ENCODE assay signal across 17 cellular contexts in the genomic region with DNA sequence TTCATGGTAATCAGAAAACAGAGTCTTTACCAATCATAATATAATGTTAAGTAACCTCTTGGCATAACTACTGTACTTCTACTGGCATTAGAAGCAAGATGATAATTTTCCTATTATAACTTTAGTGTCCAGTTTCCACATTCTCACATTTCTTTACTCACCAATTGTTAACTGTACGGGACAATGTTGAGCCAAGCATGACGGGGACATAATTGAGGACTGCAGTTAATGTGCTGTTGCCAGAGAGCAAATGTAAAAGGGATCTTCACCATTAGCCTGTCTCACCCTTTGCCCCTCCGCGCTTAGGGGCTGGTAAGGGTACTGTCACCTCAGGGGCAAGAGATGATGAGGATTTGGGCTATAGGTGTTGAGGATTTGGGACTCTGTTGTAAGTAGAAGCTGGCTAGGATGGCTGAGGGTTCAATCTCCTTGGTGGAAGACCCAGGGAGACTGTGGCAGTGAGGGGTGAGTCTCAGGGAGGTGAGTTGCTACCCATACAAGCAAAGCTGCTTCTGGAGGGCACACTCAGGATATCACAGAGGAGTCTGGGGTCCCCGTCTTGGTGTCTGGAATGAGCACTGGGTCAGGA. TPM values are rescaled to one million over a fixed set of nuclear protein-coding genes. Genes with fewer than 3 reads are reported as not detected.
DNase-seq lines count a peak whose midpoint lies in the region; ATAC-seq, FAIRE-seq and TF ChIP-seq lines count a peak whose summit lies in the region.
"Had no signal": no experiment of that assay in that cellular context is flagged by ENCODE, and none has a peak within 500 bp of the region (broad histone marks: within the 10 kb centered on the region; RNA-seq: fewer than 3 reads in every experiment).

No MANE protein-coding gene starts in this region.

- no peaks in the 10 kb centered on the region for H3K27me3 Mint-ChIP-seq in activated T-cell treated with anti-CD3 and anti-CD28 coated beads, Interleukin-2, amount 50 U/mL, for 72 hours (ENCODE audit: low read depth)

- H3K4me1 ChIP-seq in Loucy (ENCODE audit: insufficient read depth, low read length, poor library complexity, severe bottlenecking) (peaks cover 35% of the 10 kb centered on the region), K562 (replicated peaks in 1 of 2; ENCODE audit: control insufficient read depth in 2 of 2, insufficient read depth in 2 of 2, low read length in 2 of 2) (no peaks in the 10 kb centered on the region; a peak in 1 of 5 replicates), osteoblast (ENCODE audit: insufficient read depth, low read length) (peaks cover 16% of the 10 kb centered on the region), Peyer's patch (no peaks in the 10 kb centered on the region), smooth muscle cell (ENCODE audit: low read depth) (no peaks in the 10 kb centered on the region)

- H2AFZ ChIP-seq in Loucy (ENCODE audit: low read length) (peak overlapping the region; percentile 87), K562 (ENCODE audit: low read depth, low read length) (peak overlapping the region; percentile 81), osteoblast (ENCODE audit: low read length) (peak overlapping the region; percentile 66), smooth muscle cell (ENCODE audit: low read depth) (no peak overlapping the region)

- intact Hi-C loops in K562 (cut with micrococcal nuclease), result loop anchor here (5.0 kb wide), 1 partner anchor 80 kb away; no protein-coding TSS in a partner anchor

- no peak for TF ChIP-seq POLR2A in K562 (conservative IDR thresholded peaks at IDR 0.05)
- no peak for TF ChIP-seq POLR2A in Peyer's patch (IDR thresholded peaks at IDR 0.05)

- H3F3A ChIP-seq in Loucy (ENCODE audit: low read depth) (0 out of 2 replicates have a peak, but pooled peaks cover 4% of the 10 kb centered on the region), smooth muscle cell (ENCODE audit: low read depth) (no peaks in the 10 kb centered on the region)

- BruUV-seq in K562 (replicated peaks; lab: Mats Ljungman, UMichigan), result no TSS peak

- POLR2A ChIA-PET in K562 (lab: Yijun Ruan, JAX), result interaction anchor here (0.9 kb wide), 1 partner anchor 16 kb away, joined by 3 read pairs; no protein-coding TSS in a partner anchor

- H4K20me1 ChIP-seq in Loucy (ENCODE audit: insufficient read depth, low read length, poor library complexity, severe bottlenecking) (no peaks in the 10 kb centered on the region), K562 (replicated peaks; ENCODE audit: control insufficient read depth, insufficient read depth, low read length) (no peaks in the 10 kb centered on the region), osteoblast (ENCODE audit: insufficient read depth, low read length) (no peaks in the 10 kb centered on the region), smooth muscle cell (ENCODE audit: low read depth) (no peaks in the 10 kb centered on the region)

- peaks cover 5 to 12% of the 10 kb centered on the region in 2 donors for H3K36me3 Mint-ChIP-seq in activated T-cell treated with anti-CD3 and anti-CD28 coated beads, Interleukin-2, amount 50 U/mL, for 72 hours (ENCODE audit: insufficient read depth in 2 of 2)

- in situ Hi-C loops in K562 (cut with MboI), result no loop called here

- H3K79me2 ChIP-seq in Loucy (ENCODE audit: insufficient read depth, low read length) (no peaks in the 10 kb centered on the region), K562 (ENCODE audit: control insufficient read depth, insufficient read depth, low read length) (no peaks in the 10 kb centered on the region), osteoblast (ENCODE audit: insufficient read depth, low read length) (no peaks in the 10 kb centered on the region), smooth muscle cell (ENCODE audit: low read depth) (no peaks in the 10 kb centered on the region)

- CTCF ChIA-PET in K562 (lab: Yijun Ruan, JAX; ENCODE audit: low intra/inter-chr PET ratio), result interaction anchor here (1.0 kb wide), 1 partner anchor 186 kb away, joined by 4 read pairs; no protein-coding TSS in a partner anchor

- H3K36me3 ChIP-seq in Loucy (ENCODE audit: insufficient read depth, low read length), result no peaks in the 10 kb centered on the region
- no peaks in the 10 kb centered on the region for H3K36me3 ChIP-seq in K562 (ENCODE audit: control insufficient read depth, insufficient read depth, low read length)
- H3K36me3 ChIP-seq in osteoblast (ENCODE audit: insufficient read depth, low read length), result no peaks in the 10 kb centered on the region
- H3K36me3 ChIP-seq in Peyer's patch, result no peaks in the 10 kb centered on the region
- H3K36me3 ChIP-seq in smooth muscle cell (ENCODE audit: low read depth), result no peaks in the 10 kb centered on the region
- H3K36me3 ChIP-seq: left lung, ovary had no signal

- H3K27ac ChIP-seq in K562 (ENCODE audit: extremely low read depth, low read depth, low read length), result no peak overlapping the region
- H3K27ac ChIP-seq in osteoblast (ENCODE audit: low read depth, low read length), result no peak overlapping the region
- no peak overlapping the region for H3K27ac ChIP-seq in Peyer's patch
- no peak overlapping the region for H3K27ac ChIP-seq in smooth muscle cell (ENCODE audit: low read depth)
- H3K27ac ChIP-seq: ovary had no signal

- no peaks in the 10 kb centered on the region for H3K9me1 ChIP-seq in K562 (ENCODE audit: control insufficient read depth, insufficient read depth, low read length)

- H3K9me3 ChIP-seq in Loucy (ENCODE audit: insufficient read depth, low read depth, low read length) (no peaks in the 10 kb centered on the region), K562 (replicated peaks; ENCODE audit: control insufficient read depth, insufficient read depth, low read depth, low read length) (no peaks in the 10 kb centered on the region), osteoblast (ENCODE audit: low read depth, low read length) (no peaks in the 10 kb centered on the region), Peyer's patch (no peaks in the 10 kb centered on the region), smooth muscle cell (replicated peaks; ENCODE audit: low read depth) (no peaks in the 10 kb centered on the region)
- H3K9me3 ChIP-seq: left lung, ovary had no signal

- no peak for ATAC-seq in activated T-cell treated with anti-CD3 and anti-CD28 coated beads, Interleukin-2, amount 50 U/mL, for 72 hours (replicated peaks in 1 of 2)
- ATAC-seq in K562, result no peak; the same call in 2 of the 3 replicates
- ATAC-seq: left lung had no signal

- TF ChIP-seq CTCF in Loucy (conservative IDR thresholded peaks at IDR 0.05; ENCODE audit: low read length) (no peak), K562 (IDR thresholded peaks at IDR 0.05 in 2 of 3, conservative IDR thresholded peaks at IDR 0.05 in 1 of 3; ENCODE audit: insufficient read depth in 2 of 3, low read depth in 1 of 3, low read length in 3 of 3) (no peak), osteoblast (IDR thresholded peaks at IDR 0.05; ENCODE audit: extremely low read depth, low read depth, low read length) (no peak), Peyer's patch (IDR thresholded peaks at IDR 0.05) (no peak), smooth muscle cell (IDR thresholded peaks at IDR 0.05; ENCODE audit: borderline replicate concordance, insufficient read depth, poor library complexity, severe bottlenecking) (no peak)

- whole genome bisulfite sequencing in K562 (ENCODE audit: insufficient coverage, low coverage, missing lambda C conversion rate), result 23% methylated on average over 5 of the region's 5 CpGs
- 96% methylated on average over 5 of the region's 5 CpGs for WGBS in smooth muscle cell (ENCODE audit: low lambda C conversion rate)

- FAIRE-seq in K562 (lab: Jason Lieb, UNC), result peak; percentile 26

- H3K4me2 ChIP-seq in Loucy (ENCODE audit: low read depth, low read length, poor library complexity, severe bottlenecking) (peak overlapping the region; percentile 70), K562 (ENCODE audit: insufficient read depth, low read length) (peak overlapping the region; percentile 14), osteoblast (ENCODE audit: insufficient read depth, low read length) (no peak overlapping the region), smooth muscle cell (no peak overlapping the region)

- no peak for TF ChIP-seq RAD21 in K562 (CRISPR knock-in tag; conservative IDR thresholded peaks at IDR 0.05 in 1 of 2, IDR thresholded peaks at IDR 0.05 in 1 of 2)

- H3K4me3 Mint-ChIP-seq in activated T-cell treated with anti-CD3 and anti-CD28 coated beads, Interleukin-2, amount 50 U/mL, for 72 hours, result peak overlapping the region in 1 of 2 donors; percentile 3

- peaks cover 4% of the 10 kb centered on the region in 2 donors for H3K9me3 Mint-ChIP-seq in activated T-cell treated with anti-CD3 and anti-CD28 coated beads, Interleukin-2, amount 50 U/mL, for 72 hours

- no peak for DNase-seq in activated T-cell treated with anti-CD3 and anti-CD28 coated beads, Interleukin-2, amount 50 U/mL, for 72 hours
- DNase-seq in activated T-cell treated with anti-CD3 and anti-CD28 coated beads for 4 hours (no peak), K562 (ENCODE audit: extremely low read depth in 1 of 4, low spot score in 3 of 4) (no peak), osteoblast (ENCODE audit: insufficient read length, low spot score, missing footprints) (no peak), Peyer's patch (no peak), midbrain (lab: John Stamatoyannopoulos, UW) (no peak), smooth muscle cell (lab: John Stamatoyannopoulos, UW; ENCODE audit: unreplicated experiment) (no peak)
- DNase-seq: aorta; COR-L47; foreskin melanocyte; left lung; NCI-H1694 treated with DMSO at 0.1 percent for 48 hours; NCI-H345; ovary; SHP77 treated with DMSO at 0.1 percent for 48 hours; stimulated activated CD4-positive, alpha-beta T cell treated with anti-CD3 and anti-CD28 coated beads, Interleukin-4, amount 100 ng/mL, for 1 hour had no signal

- TF ChIP-seq EP300 in K562 (IDR thresholded peaks at IDR 0.05; ENCODE audit: low read length), result no peak

- H3K4me1 Mint-ChIP-seq in activated T-cell treated with anti-CD3 and anti-CD28 coated beads, Interleukin-2, amount 50 U/mL, for 72 hours (ENCODE audit: low read depth), result peaks cover 76% of the 10 kb centered on the region

- H3K9me2 ChIP-seq in Loucy (replicated peaks; ENCODE audit: low read depth, low read length), result no peaks in the 10 kb centered on the region

- peak overlapping the region; percentile 46 for H3K9ac ChIP-seq in Loucy (ENCODE audit: low read depth, low read length, poor library complexity, severe bottlenecking)
- H3K9ac ChIP-seq in K562 (ENCODE audit: insufficient read depth in 1 of 2, low read depth in 2 of 2, low read length in 2 of 2), result no peak overlapping the region
- no peak overlapping the region for H3K9ac ChIP-seq in smooth muscle cell (ENCODE audit: low read depth)

- H3K4me3 ChIP-seq in Loucy (ENCODE audit: low read length, poor library complexity, severe bottlenecking) (peak overlapping the region; percentile 61), K562 (no peak overlapping the region), osteoblast (ENCODE audit: insufficient read depth, low read length) (no peak overlapping the region), Peyer's patch (no peak overlapping the region), smooth muscle cell (no peak overlapping the region)
- H3K4me3 ChIP-seq: left lung, ovary had no signal

- H3K27me3 ChIP-seq in Loucy (ENCODE audit: insufficient read depth, low read length, poor library complexity, severe bottlenecking) (no peaks in the 10 kb centered on the region), K562 (ENCODE audit: control insufficient read depth in 2 of 2, insufficient read depth in 2 of 2, low read length in 2 of 2) (no peaks in the 10 kb centered on the region; a peak in 1 of 5 replicates), osteoblast (ENCODE audit: insufficient read depth, low read length) (peaks cover 5% of the 10 kb centered on the region), Peyer's patch (no peaks in the 10 kb centered on the region), smooth muscle cell (ENCODE audit: low read depth) (no peaks in the 10 kb centered on the region)
- H3K27me3 ChIP-seq: left lung, ovary had no signal

- H3K27ac Mint-ChIP-seq in activated T-cell treated with anti-CD3 and anti-CD28 coated beads, Interleukin-2, amount 50 U/mL, for 72 hours, result peak overlapping the region; percentile 99

RNA-seq across cellular contexts. Expression of a gene that starts 54.4 kb away (rescaled TPM):
- 1 to 10 TPM; 1.6 to 2.2 TPM for total RNA-seq in activated T-cell treated with anti-CD3 and anti-CD28 coated beads, Interleukin-2, amount 50 U/mL, for 72 hours
- 0.18 TPM in 1 of 2 replicates, not detected in the other for total RNA-seq in K562 (2011; cell fraction: chromatin; rRNA removed; ENCODE audit: low replicate concordance)
- not detected in 2 replicates for total RNA-seq in K562 (2011; cell fraction: nucleolus; rRNA removed)
- not detected in 2 replicates for total RNA-seq in K562 (2011; cell fraction: nucleoplasm; rRNA removed)
- total RNA-seq in K562 (2014; rRNA removed) (0.45 and 0.59 TPM in 2 replicates), K562 (2014; rRNA removed; fragmentation: Illumina TruSeq; extraction: Trizol) (0.73 and 1.0 TPM in 2 replicates), K562 (2015; rRNA removed; fragmentation: Illumina TruSeq; extraction: Trizol) (2.6 and 3.3 TPM in 2 replicates), K562 (2021) (0.44 and 1.0 TPM in 2 replicates), osteoblast (under 0.01 and 0.29 TPM in 2 replicates), Peyer's patch (10 to 100 TPM in 2 of 4 donors, 1 to 10 TPM in 2; 4.0 to 47.2 (median 15.9) TPM), smooth muscle cell (1.6 and 2.0 TPM in 2 replicates)
- polyA plus RNA-seq in K562 (2011; rRNA removed) (0.05 and 0.06 TPM in 2 replicates), K562 (2014; fragmentation: Illumina TruSeq; extraction: Trizol) (0.72 and 1.2 TPM in 2 replicates), K562 (2014; fragmentation: Nextera tagmentation; extraction: Ambion mirVana) (under 1 TPM; 0.42 to 0.59 TPM), K562 (2014; rRNA removed) (0.66 and 0.81 TPM in 2 replicates), smooth muscle cell (1.3 and 1.8 TPM in 2 replicates)
- polyA plus RNA-seq in K562 (2011; cell fraction: cytosol; rRNA removed), result 0.03 TPM in 1 of 2 replicates, not detected in the other
- polyA plus RNA-seq in K562 (2011; cell fraction: nucleus; rRNA removed), result 0.27 TPM in 1 of 2 replicates, not detected in the other
- 4.3 and 5.8 TPM in 2 replicates for polyA plus RNA-seq in K562 (2012)
- polyA minus RNA-seq in K562 (2011; rRNA and poly(A)+ RNA removed), result 0.18 TPM in 1 of 2 replicates, not detected in the other
- polyA minus RNA-seq in K562 (2011; cell fraction: cytosol; rRNA and poly(A)+ RNA removed), result not detected in 2 replicates
- 0.13 TPM in 1 of 2 replicates, not detected in the other for polyA minus RNA-seq in K562 (2011; cell fraction: nucleus; rRNA and poly(A)+ RNA removed)

Comparison
In these comparisons a context has a peak if more than half of its experiments do, and no peak if none do; other contexts are left out.
1. H3K4me2 ChIP-seq: peak in Loucy (single experiment) and K562 (single experiment); none in osteoblast (single experiment) and smooth muscle cell (single experiment).